ENCODE assay signal across 11 cellular contexts in genomic region chr20:31664696-31665354, GRCh38. TPM values are rescaled to one million over a fixed set of nuclear protein-coding genes. Genes with fewer than 3 reads are reported as not detected.
DNase-seq lines count a peak whose midpoint lies in the region; ATAC-seq, FAIRE-seq and TF ChIP-seq lines count a peak whose summit lies in the region.
"Had no signal": no experiment of that assay in that cellular context is flagged by ENCODE, and none has a peak within 500 bp of the region (broad histone marks: within the 10 kb centered on the region; RNA-seq: fewer than 3 reads in every experiment).

No MANE protein-coding gene starts in this region.

- H3K27ac Mint-ChIP-seq in natural killer cell treated with Interleukin-12 subunit alpha and Interleukin-12 subunit beta and Interleukin-15 and Interleukin-18, amount 100 ng/mL, for 72 hours = peak overlapping the region; percentile 99 to 100

- 34% methylated on average over 2 of the region's 2 CpGs for WGBS in A549 (ENCODE audit: missing lambda C conversion rate)

- ATAC-seq in A549 = peak; percentile 19 to 43; a peak in 4 of 6 replicates
- no peak for ATAC-seq in natural killer cell treated with Interleukin-12 subunit alpha and Interleukin-12 subunit beta and Interleukin-15 and Interleukin-18, amount 100 ng/mL, for 72 hours

- in situ Hi-C loops in GM13976 (cut with MboI; ENCODE audit: low sequenced_read_pairs, unreplicated experiment) = loop anchor here (5.0 kb wide), 1 partner anchor 62 kb away; no protein-coding TSS in a partner anchor

- TF ChIP-seq POLR2A in A549 (IDR thresholded peaks at IDR 0.05; ENCODE audit: low read length) = no peak

- no peak for TF ChIP-seq RAD21 in A549 (conservative IDR thresholded peaks at IDR 0.05 in 1 of 2, IDR thresholded peaks at IDR 0.05 in 1 of 2)
- no peak for TF ChIP-seq RAD21 in Ishikawa (IDR thresholded peaks at IDR 0.05; ENCODE audit: low read depth)

- DNase-seq in A549 (ENCODE audit: low read depth in 1 of 2, low spot score in 1 of 2) (no peak), coronary artery (ENCODE audit: low spot score) (no peak), GM13976 (ENCODE audit: low spot score) (no peak), T-helper 9 cell (no peak), middle frontal gyrus (ENCODE audit: extremely low spot score, low spot score) (no peak)
- no peak for DNase-seq in natural killer cell treated with Interleukin-12 subunit alpha and Interleukin-12 subunit beta and Interleukin-15 and Interleukin-18, amount 100 ng/mL, for 72 hours (ENCODE audit: low spot score)
- DNase-seq in activated CD4-positive, CD25-positive, alpha-beta regulatory T cell treated with anti-CD3 and anti-CD28 coated beads, Interleukin-2, amount 50 U/mL, for 72 hours = no peak
- DNase-seq: EL, islet precursor cell had no signal

- H3K36me3 Mint-ChIP-seq in natural killer cell treated with Interleukin-12 subunit alpha and Interleukin-12 subunit beta and Interleukin-15 and Interleukin-18, amount 100 ng/mL, for 72 hours = no peaks in the 10 kb centered on the region

- H3K27ac ChIP-seq in A549 (peak overlapping the region; percentile 84), coronary artery (peak overlapping the region; percentile 67 to 94)

- peaks cover 83 to 84% of the 10 kb centered on the region in 2 donors for H3K4me1 Mint-ChIP-seq in natural killer cell treated with Interleukin-12 subunit alpha and Interleukin-12 subunit beta and Interleukin-15 and Interleukin-18, amount 100 ng/mL, for 72 hours (ENCODE audit: low read depth in 2 of 2)

- peak overlapping the region; percentile 73 for H3K4me2 ChIP-seq in A549

- H3K9me3 ChIP-seq in A549 = no peaks in the 10 kb centered on the region

- TF ChIP-seq EP300 in A549 (IDR thresholded peaks at IDR 0.05) (no peak), Ishikawa (IDR thresholded peaks at IDR 0.05; ENCODE audit: borderline replicate concordance) (no peak)

- TF ChIP-seq CTCF in A549 (IDR thresholded peaks at IDR 0.05) (no peak), coronary artery (IDR thresholded peaks at IDR 0.05) (no peak), GM13976 (IDR thresholded peaks at IDR 0.05; ENCODE audit: borderline replicate concordance, control extremely low read depth, extremely low read depth, insufficient read depth, missing control alignments) (no peak)

- H3K4me3 Mint-ChIP-seq in natural killer cell treated with Interleukin-12 subunit alpha and Interleukin-12 subunit beta and Interleukin-15 and Interleukin-18, amount 100 ng/mL, for 72 hours = peak overlapping the region; percentile 60

- CTCF ChIA-PET in A549 (lab: Yijun Ruan, JAX) = interaction anchor here (1.2 to 16.4 kb wide), 15 partner anchors 12 to 104 kb away, joined by 3 to 489 read pairs (median 5); partner anchors contain the start of gene BCL2L1

- peak overlapping the region; percentile 6; the same call in 1 of the 3 replicates for H3K4me3 ChIP-seq in A549
- H3K4me3 ChIP-seq in coronary artery = no peak overlapping the region

- peaks cover 85% of the 10 kb centered on the region for H3K4me1 ChIP-seq in A549

- H3K27me3 Mint-ChIP-seq in natural killer cell treated with Interleukin-12 subunit alpha and Interleukin-12 subunit beta and Interleukin-15 and Interleukin-18, amount 100 ng/mL, for 72 hours = no peaks in the 10 kb centered on the region

- POLR2A ChIA-PET in A549 (lab: Yijun Ruan, JAX) = interaction anchor here (0.8 to 2.2 kb wide), 6 partner anchors 10 to 92 kb away, joined by 3 to 16 read pairs (median 4); partner anchors contain the start of gene BCL2L1

- no peaks in the 10 kb centered on the region for H3K9me3 Mint-ChIP-seq in natural killer cell treated with Interleukin-12 subunit alpha and Interleukin-12 subunit beta and Interleukin-15 and Interleukin-18, amount 100 ng/mL, for 72 hours

- no peak for FAIRE-seq in A549 (lab: Jason Lieb, UNC)

TF ChIP-seq in A549, 52 proteins besides CTCF, POLR2A, EP300 and RAD21:
- TF ChIP-seq FOSL2 (IDR thresholded peaks at IDR 0.05) (no peak), FOSL2 (CRISPR knock-in tag; IDR thresholded peaks at IDR 0.05) (no peak), JUN (IDR thresholded peaks at IDR 0.05) (peak in 1 of 2 experiments; percentile 12; a peak in 2 of 5 replicates)

TF ChIP-seq in Ishikawa, 13 proteins besides CTCF, POLR2A, EP300 and RAD21:
- TF ChIP-seq NFIC (IDR thresholded peaks at IDR 0.05) (0 out of 2 replicates have a peak, but pooled peaks have one; percentile 20), MAX (IDR thresholded peaks at IDR 0.05) (no peak), TCF12 (IDR thresholded peaks at IDR 0.05; ENCODE audit: low read depth) (no peak)

RNA-seq across cellular contexts. Expression of gene COX4I2, which starts 27.1 kb away (rescaled TPM):
- polyA plus RNA-seq in A549 (2011; rRNA removed) = not detected in 2 replicates
- polyA plus RNA-seq in A549 (2012; cell fraction: cytosol; rRNA removed) = not detected in 2 replicates
- polyA plus RNA-seq in A549 (2012; cell fraction: nucleus; rRNA removed) = not detected in 2 replicates
- not detected in 3 replicates for polyA plus RNA-seq in A549 (2017; fragmentation: RNase III; extraction: RNeasy Plus Mini Kit Qiagen cat#74134 plus additional on column Dnase treatment)
- not detected in 2 replicates for polyA minus RNA-seq in A549 (2011; rRNA and poly(A)+ RNA removed)
- total RNA-seq in natural killer cell treated with Interleukin-12 subunit alpha and Interleukin-12 subunit beta and Interleukin-15 and Interleukin-18, amount 100 ng/mL, for 72 hours = not detected
- total RNA-seq: dermis microvascular lymphatic vessel endothelial cell had no signal

RNA-seq across cellular contexts. Expression of gene BCL2L1, which starts 57.8 kb away (rescaled TPM):
- polyA plus RNA-seq in A549 (2011; rRNA removed) (159 and 178 TPM in 2 replicates), A549 (2017; fragmentation: RNase III; extraction: RNeasy Plus Mini Kit Qiagen cat#74134 plus additional on column Dnase treatment) (143 to 157 TPM (median 154 TPM) in 3 replicates)
- 100 and 118 TPM in 2 replicates for polyA plus RNA-seq in A549 (2012; cell fraction: cytosol; rRNA removed)
- polyA plus RNA-seq in A549 (2012; cell fraction: nucleus; rRNA removed) = 93.5 and 108 TPM in 2 replicates
- polyA minus RNA-seq in A549 (2011; rRNA and poly(A)+ RNA removed) = 116 and 122 TPM in 2 replicates
- 100 to 1,000 TPM; 140 to 325 TPM for total RNA-seq in natural killer cell treated with Interleukin-12 subunit alpha and Interleukin-12 subunit beta and Interleukin-15 and Interleukin-18, amount 100 ng/mL, for 72 hours

RNA-seq across cellular contexts. Expression of gene ID1, which starts 59.7 kb away (rescaled TPM):
- polyA plus RNA-seq in A549 (2011; rRNA removed) (237 and 250 TPM in 2 replicates), A549 (2017; fragmentation: RNase III; extraction: RNeasy Plus Mini Kit Qiagen cat#74134 plus additional on column Dnase treatment) (257 to 432 TPM (median 387 TPM) in 3 replicates)
- polyA plus RNA-seq in A549 (2012; cell fraction: cytosol; rRNA removed) = 951 and 1,146 TPM in 2 replicates
- 1,622 and 2,122 TPM in 2 replicates for polyA plus RNA-seq in A549 (2012; cell fraction: nucleus; rRNA removed)
- 188 and 250 TPM in 2 replicates for polyA minus RNA-seq in A549 (2011; rRNA and poly(A)+ RNA removed)
- total RNA-seq in natural killer cell treated with Interleukin-12 subunit alpha and Interleukin-12 subunit beta and Interleukin-15 and Interleukin-18, amount 100 ng/mL, for 72 hours = 1 to 10 TPM in 1 of 2 donors, under 1 TPM in 1; 0.52 to 1.4 TPM

Comparison
In these comparisons a context has a peak if more than half of its experiments do, and no peak if none do; other contexts are left out.
1. ATAC-seq: peak in A549 (2 of 2); none in natural killer cell treated with Interleukin-12 subunit alpha and Interleukin-12 subunit beta and Interleukin-15 and Interleukin-18, amount 100 ng/mL, for 72 hours (0 of 2).